1 cellular context compared by ENCODE assay signal in genomic region chr7:72345208-72345727, GRCh38.
A peak's percentile ranks its signal among the peaks of the same experiment; 100 is the strongest.
TF ChIP-seq lines count a peak whose summit lies in the region.

No MANE protein-coding gene starts in this region.

TF ChIP-seq in K562, 482 proteins besides CTCF, POLR2A, EP300 and RAD21 (continued from another document):
- TF ChIP-seq STAT6 (CRISPR knock-in tag; IDR thresholded peaks at IDR 0.05) (no peak), ETS2 (tag; IDR thresholded peaks at IDR 0.05; ENCODE audit: borderline replicate concordance, poor library complexity, severe bottlenecking) (no peak), GTF2F1 (IDR thresholded peaks at IDR 0.05; ENCODE audit: low read depth, low read length) (no peak), PCBP2 (IDR thresholded peaks at IDR 0.05; ENCODE audit: low read depth, low read length, poor library complexity, severe bottlenecking) (no peak), XRCC3 (IDR thresholded peaks at IDR 0.05) (no peak), CREM (IDR thresholded peaks at IDR 0.05; ENCODE audit: low read depth) (no peak), ZFP36 (IDR thresholded peaks at IDR 0.05; ENCODE audit: low read depth, low read length, partially characterized antibody) (no peak), ZBTB1 (CRISPR knock-in tag; IDR thresholded peaks at IDR 0.05; ENCODE audit: borderline replicate concordance, low read depth) (no peak), ZNF174 (CRISPR knock-in tag; IDR thresholded peaks at IDR 0.05) (no peak), RCOR1 (IDR thresholded peaks at IDR 0.05; ENCODE audit: borderline replicate concordance in 1 of 2, low read depth in 2 of 2, low read length in 2 of 2) (no peak), NRF1 (conservative IDR thresholded peaks at IDR 0.05 in 1 of 2, IDR thresholded peaks at IDR 0.05 in 1 of 2) (no peak), LARP7 (IDR thresholded peaks at IDR 0.05) (0 out of 2 replicates have a peak, but pooled peaks have one; percentile 46), ZC3H11A (IDR thresholded peaks at IDR 0.05; ENCODE audit: low read depth, low read length) (no peak), CCNT2 (IDR thresholded peaks at IDR 0.05; ENCODE audit: borderline replicate concordance, extremely low read depth, insufficient read length, low read depth, low read length) (no peak), ZKSCAN3 (CRISPR knock-in tag; IDR thresholded peaks at IDR 0.05) (no peak), HEY1 (CRISPR knock-in tag; IDR thresholded peaks at IDR 0.05; ENCODE audit: borderline replicate concordance) (no peak), RBM15 (IDR thresholded peaks at IDR 0.05; ENCODE audit: insufficient read depth, low read length) (no peak)
- TF ChIP-seq, protein P1, sequence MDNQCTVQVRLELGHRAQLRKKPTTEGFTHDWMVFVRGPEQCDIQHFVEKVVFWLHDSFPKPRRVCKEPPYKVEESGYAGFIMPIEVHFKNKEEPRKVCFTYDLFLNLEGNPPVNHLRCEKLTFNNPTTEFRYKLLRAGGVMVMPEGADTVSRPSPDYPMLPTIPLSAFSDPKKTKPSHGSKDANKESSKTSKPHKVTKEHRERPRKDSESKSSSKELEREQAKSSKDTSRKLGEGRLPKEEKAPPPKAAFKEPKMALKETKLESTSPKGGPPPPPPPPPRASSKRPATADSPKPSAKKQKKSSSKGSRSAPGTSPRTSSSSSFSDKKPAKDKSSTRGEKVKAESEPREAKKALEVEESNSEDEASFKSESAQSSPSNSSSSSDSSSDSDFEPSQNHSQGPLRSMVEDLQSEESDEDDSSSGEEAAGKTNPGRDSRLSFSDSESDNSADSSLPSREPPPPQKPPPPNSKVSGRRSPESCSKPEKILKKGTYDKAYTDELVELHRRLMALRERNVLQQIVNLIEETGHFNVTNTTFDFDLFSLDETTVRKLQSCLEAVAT (IDR thresholded peaks at IDR 0.05) = peak in 1 of 2 experiments; percentile 62; a peak in 1 of 4 replicates
- TF ChIP-seq, protein P2, sequence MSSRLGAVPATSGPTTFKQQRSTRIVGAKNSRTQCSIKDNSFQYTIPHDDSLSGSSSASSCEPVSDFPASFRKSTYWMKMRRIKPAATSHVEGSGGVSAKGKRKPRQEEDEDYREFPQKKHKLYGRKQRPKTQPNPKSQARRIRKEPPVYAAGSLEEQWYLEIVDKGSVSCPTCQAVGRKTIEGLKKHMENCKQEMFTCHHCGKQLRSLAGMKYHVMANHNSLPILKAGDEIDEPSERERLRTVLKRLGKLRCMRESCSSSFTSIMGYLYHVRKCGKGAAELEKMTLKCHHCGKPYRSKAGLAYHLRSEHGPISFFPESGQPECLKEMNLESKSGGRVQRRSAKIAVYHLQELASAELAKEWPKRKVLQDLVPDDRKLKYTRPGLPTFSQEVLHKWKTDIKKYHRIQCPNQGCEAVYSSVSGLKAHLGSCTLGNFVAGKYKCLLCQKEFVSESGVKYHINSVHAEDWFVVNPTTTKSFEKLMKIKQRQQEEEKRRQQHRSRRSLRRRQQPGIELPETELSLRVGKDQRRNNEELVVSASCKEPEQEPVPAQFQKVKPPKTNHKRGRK (tag; IDR thresholded peaks at IDR 0.05) = peak; percentile 97
